Comparison of ENCODE assay signal across 1 cellular context in the genomic region with DNA sequence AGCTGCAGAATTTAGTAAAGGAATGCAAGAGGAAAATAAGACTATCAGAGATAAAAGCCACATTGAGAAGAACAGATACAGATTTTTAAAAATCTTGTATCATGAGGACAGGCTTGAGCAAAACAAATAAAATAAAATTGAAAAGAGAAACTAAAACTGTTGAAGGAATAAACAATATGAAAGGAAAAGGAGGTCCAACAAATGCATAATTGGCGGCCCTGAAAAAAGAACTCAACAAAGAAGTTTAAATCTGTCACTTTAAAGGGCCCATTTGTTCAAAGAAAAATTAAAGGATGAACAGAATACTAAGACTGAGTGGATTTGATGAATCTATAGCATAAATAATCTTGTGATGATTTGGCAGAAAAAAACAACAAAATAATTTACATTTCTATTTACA.
TF ChIP-seq lines count a peak whose summit lies in the region.

No MANE protein-coding gene starts in this region.

TF ChIP-seq in GM23338, 12 proteins besides CTCF, POLR2A, EP300 and RAD21 (continued from another document):
- TF ChIP-seq, protein P1, sequence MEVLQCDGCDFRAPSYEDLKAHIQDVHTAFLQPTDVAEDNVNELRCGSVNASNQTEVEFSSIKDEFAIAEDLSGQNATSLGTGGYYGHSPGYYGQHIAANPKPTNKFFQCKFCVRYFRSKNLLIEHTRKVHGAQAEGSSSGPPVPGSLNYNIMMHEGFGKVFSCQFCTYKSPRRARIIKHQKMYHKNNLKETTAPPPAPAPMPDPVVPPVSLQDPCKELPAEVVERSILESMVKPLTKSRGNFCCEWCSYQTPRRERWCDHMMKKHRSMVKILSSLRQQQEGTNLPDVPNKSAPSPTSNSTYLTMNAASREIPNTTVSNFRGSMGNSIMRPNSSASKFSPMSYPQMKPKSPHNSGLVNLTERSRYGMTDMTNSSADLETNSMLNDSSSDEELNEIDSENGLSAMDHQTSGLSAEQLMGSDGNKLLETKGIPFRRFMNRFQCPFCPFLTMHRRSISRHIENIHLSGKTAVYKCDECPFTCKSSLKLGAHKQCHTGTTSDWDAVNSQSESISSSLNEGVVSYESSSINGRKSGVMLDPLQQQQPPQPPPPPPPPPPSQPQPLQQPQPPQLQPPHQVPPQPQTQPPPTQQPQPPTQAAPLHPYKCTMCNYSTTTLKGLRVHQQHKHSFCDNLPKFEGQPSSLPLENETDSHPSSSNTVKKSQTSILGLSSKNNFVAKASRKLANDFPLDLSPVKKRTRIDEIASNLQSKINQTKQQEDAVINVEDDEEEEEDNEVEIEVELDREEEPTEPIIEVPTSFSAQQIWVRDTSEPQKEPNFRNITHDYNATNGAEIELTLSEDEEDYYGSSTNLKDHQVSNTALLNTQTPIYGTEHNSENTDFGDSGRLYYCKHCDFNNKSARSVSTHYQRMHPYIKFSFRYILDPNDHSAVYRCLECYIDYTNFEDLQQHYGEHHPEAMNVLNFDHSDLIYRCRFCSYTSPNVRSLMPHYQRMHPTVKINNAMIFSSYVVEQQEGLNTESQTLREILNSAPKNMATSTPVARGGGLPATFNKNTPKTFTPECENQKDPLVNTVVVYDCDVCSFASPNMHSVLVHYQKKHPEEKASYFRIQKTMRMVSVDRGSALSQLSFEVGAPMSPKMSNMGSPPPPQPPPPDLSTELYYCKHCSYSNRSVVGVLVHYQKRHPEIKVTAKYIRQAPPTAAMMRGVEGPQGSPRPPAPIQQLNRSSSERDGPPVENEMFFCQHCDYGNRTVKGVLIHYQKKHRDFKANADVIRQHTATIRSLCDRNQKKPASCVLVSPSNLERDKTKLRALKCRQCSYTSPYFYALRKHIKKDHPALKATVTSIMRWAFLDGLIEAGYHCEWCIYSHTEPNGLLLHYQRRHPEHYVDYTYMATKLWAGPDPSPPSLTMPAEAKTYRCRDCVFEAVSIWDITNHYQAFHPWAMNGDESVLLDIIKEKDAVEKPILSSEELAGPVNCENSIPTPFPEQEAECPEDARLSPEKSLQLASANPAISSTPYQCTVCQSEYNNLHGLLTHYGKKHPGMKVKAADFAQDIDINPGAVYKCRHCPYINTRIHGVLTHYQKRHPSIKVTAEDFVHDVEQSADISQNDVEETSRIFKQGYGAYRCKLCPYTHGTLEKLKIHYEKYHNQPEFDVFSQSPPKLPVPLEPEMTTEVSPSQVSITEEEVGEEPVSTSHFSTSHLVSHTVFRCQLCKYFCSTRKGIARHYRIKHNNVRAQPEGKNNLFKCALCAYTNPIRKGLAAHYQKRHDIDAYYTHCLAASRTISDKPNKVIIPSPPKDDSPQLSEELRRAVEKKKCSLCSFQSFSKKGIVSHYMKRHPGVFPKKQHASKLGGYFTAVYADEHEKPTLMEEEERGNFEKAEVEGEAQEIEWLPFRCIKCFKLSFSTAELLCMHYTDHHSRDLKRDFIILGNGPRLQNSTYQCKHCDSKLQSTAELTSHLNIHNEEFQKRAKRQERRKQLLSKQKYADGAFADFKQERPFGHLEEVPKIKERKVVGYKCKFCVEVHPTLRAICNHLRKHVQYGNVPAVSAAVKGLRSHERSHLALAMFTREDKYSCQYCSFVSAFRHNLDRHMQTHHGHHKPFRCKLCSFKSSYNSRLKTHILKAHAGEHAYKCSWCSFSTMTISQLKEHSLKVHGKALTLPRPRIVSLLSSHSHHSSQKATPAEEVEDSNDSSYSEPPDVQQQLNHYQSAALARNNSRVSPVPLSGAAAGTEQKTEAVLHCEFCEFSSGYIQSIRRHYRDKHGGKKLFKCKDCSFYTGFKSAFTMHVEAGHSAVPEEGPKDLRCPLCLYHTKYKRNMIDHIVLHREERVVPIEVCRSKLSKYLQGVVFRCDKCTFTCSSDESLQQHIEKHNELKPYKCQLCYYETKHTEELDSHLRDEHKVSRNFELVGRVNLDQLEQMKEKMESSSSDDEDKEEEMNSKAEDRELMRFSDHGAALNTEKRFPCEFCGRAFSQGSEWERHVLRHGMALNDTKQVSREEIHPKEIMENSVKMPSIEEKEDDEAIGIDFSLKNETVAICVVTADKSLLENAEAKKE (CRISPR knock-in tag; IDR thresholded peaks at IDR 0.05), result no peak
